In the genomic region with DNA sequence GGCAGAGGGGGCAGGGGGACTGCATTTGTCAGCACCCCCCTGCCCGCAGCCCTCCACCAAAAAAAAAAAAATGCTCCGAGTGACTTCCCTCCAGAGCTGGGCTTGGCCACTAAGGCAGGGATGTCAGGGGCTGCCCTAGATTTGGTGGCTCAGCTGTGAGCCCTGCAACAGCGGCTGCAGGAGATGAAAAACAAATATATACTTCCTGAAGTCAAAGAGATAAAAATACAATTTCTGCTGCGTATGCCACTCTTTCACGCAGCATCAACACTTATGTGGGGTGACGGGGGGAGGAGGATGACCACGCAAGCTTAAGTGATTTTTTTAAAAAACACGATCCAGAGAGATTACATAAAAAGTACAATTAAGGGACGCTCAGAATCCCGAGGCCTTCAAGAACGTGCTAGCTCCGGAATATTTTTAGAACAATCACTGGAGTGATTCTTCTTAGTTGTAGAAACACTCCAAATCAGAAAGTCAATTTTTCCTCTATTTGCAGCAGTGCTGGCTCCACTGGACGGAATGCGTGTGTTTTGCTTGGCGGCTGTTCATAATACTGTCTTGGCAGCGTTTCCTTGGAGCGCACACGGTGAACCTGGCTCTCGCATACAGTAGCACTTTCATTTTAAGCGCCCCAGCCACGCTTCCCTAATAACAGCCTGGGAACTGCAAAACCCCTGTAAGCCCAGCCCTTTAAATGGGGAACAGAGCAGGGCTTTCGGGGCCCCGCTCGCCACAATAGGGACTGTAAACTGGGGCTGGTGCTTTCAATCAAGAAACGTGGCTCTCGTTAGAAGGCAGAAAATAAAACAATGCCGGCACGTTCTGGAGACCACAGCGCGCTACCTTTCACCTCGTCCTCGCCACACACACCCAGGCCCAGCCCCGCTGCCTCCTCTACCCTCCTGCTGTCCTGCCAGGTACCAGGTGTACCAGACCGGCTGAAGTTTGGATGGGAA, we compare ENCODE assay signal across 7 cellular contexts.
DNase-seq lines count a peak whose midpoint lies in the region; ATAC-seq, FAIRE-seq and TF ChIP-seq lines count a peak whose summit lies in the region.

No MANE protein-coding gene starts in this region.

- peaks cover 10% of the 10 kb centered on the region for H3K4me1 ChIP-seq in SJSA1 (replicated peaks)
- no peaks in the 10 kb centered on the region for H3K4me1 ChIP-seq in colonic mucosa
- H3K4me1 ChIP-seq in mononuclear cell (ENCODE audit: insufficient read depth, low read length), result peaks cover 72% of the 10 kb centered on the region

- H3K9me3 ChIP-seq in SJSA1 (replicated peaks) (no peaks in the 10 kb centered on the region), colonic mucosa (no peaks in the 10 kb centered on the region), mononuclear cell (ENCODE audit: low read depth, low read length) (no peaks in the 10 kb centered on the region)

- H3K27ac ChIP-seq in SJSA1, result no peak overlapping the region
- H3K27ac ChIP-seq in colonic mucosa, result no peak overlapping the region

- FAIRE-seq in H54 (lab: Jason Lieb, UNC), result no peak

- TF ChIP-seq CTCF in colonic mucosa (IDR thresholded peaks at IDR 0.05), result no peak

- H3K4me3 ChIP-seq in SJSA1 (peak overlapping the region; percentile 29), colonic mucosa (peak overlapping the region; percentile 9), mononuclear cell (ENCODE audit: low read length) (peak overlapping the region; percentile 14)

- H3K27me3 ChIP-seq in SJSA1 (replicated peaks) (no peaks in the 10 kb centered on the region), colonic mucosa (no peaks in the 10 kb centered on the region), mononuclear cell (ENCODE audit: insufficient read depth, low read length) (no peaks in the 10 kb centered on the region)

- peak overlapping the region in 1 of 2 donors; percentile 43 for H3K9ac ChIP-seq in colonic mucosa (ENCODE audit: low read depth in 2 of 2, low read length in 2 of 2)

- TF ChIP-seq POLR2A in H54 (IDR thresholded peaks at IDR 0.05; ENCODE audit: low read depth, low read length), result no peak

- DNase-seq in H54 (ENCODE audit: insufficient read length, low spot score) (peak; percentile 27), SJSA1 (ENCODE audit: low read depth in 1 of 2, low spot score in 2 of 2) (peak in 1 of 2 experiments; percentile 53), colonic mucosa (peak; percentile 36)

- no peak for ATAC-seq in GM18907 (IDR thresholded peaks at IDR 0.05; ENCODE audit: unreplicated experiment)
- no peak for ATAC-seq in HG02973 (IDR thresholded peaks at IDR 0.05; ENCODE audit: unreplicated experiment)
- no peak for ATAC-seq in HG02938 (IDR thresholded peaks at IDR 0.05; ENCODE audit: unreplicated experiment)

- H3K36me3 ChIP-seq in SJSA1, result no peaks in the 10 kb centered on the region
- H3K36me3 ChIP-seq in colonic mucosa, result no peaks in the 10 kb centered on the region

- intact Hi-C loops in colonic mucosa (cut with DNase I), result no loop called here
